8 cellular contexts compared by ENCODE assay signal in the genomic region with DNA sequence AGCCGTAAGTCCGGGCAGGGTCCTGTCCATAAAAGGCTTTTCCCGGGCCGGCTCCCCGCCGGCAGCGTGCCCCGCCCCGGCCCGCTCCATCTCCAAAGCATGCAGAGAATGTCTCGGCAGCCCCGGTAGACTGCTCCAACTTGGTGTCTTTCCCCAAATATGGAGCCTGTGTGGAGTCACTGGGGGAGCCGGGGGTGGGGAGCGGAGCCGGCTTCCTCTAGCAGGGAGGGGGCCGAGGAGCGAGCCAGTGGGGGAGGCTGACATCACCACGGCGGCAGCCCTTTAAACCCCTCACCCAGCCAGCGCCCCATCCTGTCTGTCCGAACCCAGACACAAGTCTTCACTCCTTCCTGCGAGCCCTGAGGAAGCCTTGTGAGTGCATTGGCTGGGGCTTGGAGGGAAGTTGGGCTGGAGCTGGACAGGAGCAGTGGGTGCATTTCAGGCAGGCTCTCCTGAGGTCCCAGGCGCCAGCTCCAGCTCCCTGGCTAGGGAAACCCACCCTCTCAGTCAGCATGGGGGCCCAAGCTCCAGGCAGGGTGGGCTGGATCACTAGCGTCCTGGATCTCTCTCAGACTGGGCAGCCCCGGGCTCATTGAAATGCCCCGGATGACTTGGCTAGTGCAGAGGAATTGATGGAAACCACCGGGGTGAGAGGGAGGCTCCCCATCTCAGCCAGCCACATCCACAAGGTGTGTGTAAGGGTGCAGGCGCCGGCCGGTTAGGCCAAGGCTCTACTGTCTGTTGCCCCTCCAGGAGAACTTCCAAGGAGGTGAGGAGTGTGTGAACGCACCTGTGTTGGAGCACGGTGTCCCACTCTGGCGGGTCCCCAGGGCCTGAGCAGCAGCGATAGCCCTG. TPM values are rescaled to one million over a fixed set of nuclear protein-coding genes. Genes with fewer than 3 reads are reported as not detected.
DNase-seq lines count a peak whose midpoint lies in the region; ATAC-seq lines count a peak whose summit lies in the region.

A gene (plus strand): TSS at position 310 of the 855 bp plus-strand sequence. CDS start 3,644 bp downstream, outside the sequence.

- DNase-seq in EL (peak; percentile 96), amniotic stem cell (lab: John Stamatoyannopoulos, UW) (peak; percentile 89), hepatic stellate cell (ENCODE audit: low spot score) (peak; percentile 99), renal cortical epithelial cell (ENCODE audit: low read depth) (peak; percentile 53), middle frontal gyrus (ENCODE audit: extremely low spot score, low spot score) (no peak), NCI-H1092 treated with DMSO at 0.1 percent for 48 hours (lab: John Stamatoyannopoulos, UW) (no peak), NCI-H69 (lab: John Stamatoyannopoulos, UW) (no peak)

- no peak for ATAC-seq in GM21619 (IDR thresholded peaks at IDR 0.05; ENCODE audit: unreplicated experiment)

RNA-seq across cellular contexts. Expression of the gene that starts here (rescaled TPM):
- 68.5 and 487 TPM in 2 replicates for total RNA-seq in renal cortical epithelial cell

Comparison
In these comparisons a context has a peak if more than half of its experiments do, and no peak if none do; other contexts are left out.
1. DNase-seq: peak in EL (single experiment), amniotic stem cell (single experiment), hepatic stellate cell (single experiment) and renal cortical epithelial cell (single experiment); none in middle frontal gyrus (single experiment), NCI-H1092 treated with DMSO at 0.1 percent for 48 hours (single experiment) and NCI-H69 (single experiment).